ENCODE assay signal across 12 cellular contexts in genomic region chr1:24803220-24803619, GRCh38. TPM values are rescaled to one million over a fixed set of nuclear protein-coding genes. Genes with fewer than 3 reads are reported as not detected.
DNase-seq lines count a peak whose midpoint lies in the region; ATAC-seq and TF ChIP-seq lines count a peak whose summit lies in the region.
"Had no signal": no experiment of that assay in that cellular context is flagged by ENCODE, and none has a peak within 500 bp of the region (broad histone marks: within the 10 kb centered on the region; RNA-seq: fewer than 3 reads in every experiment).

No MANE protein-coding gene starts in this region.

- DNase-seq in COLO829 (ENCODE audit: low spot score), result peak; percentile 25
- no peak for DNase-seq in chondrocyte (ENCODE audit: low spot score)
- DNase-seq in left ventricle myocardium superior, result no peak
- DNase-seq in renal cortical epithelial cell (ENCODE audit: low read depth), result peak; percentile 60
- DNase-seq in NCI-H1930 (lab: John Stamatoyannopoulos, UW), result no peak
- DNase-seq in NK-92 (lab: John Stamatoyannopoulos, UW; ENCODE audit: unreplicated experiment), result no peak
- DNase-seq: NCI-H1436 treated with DMSO at 0.1 percent for 48 hours, SJCRH30, spleen, WERI-Rb-1 had no signal

- ATAC-seq in left ventricle myocardium superior (peak; percentile 58), GM18870 (IDR thresholded peaks at IDR 0.05; ENCODE audit: unreplicated experiment) (no peak), HG03280 (IDR thresholded peaks at IDR 0.05; ENCODE audit: unreplicated experiment) (no peak)

- H3K4me3 Mint-ChIP-seq in chondrocyte (ENCODE audit: unreplicated experiment), result no peak overlapping the region

- peaks cover 48% of the 10 kb centered on the region for H3K4me1 Mint-ChIP-seq in chondrocyte (ENCODE audit: low read depth)

- intact Hi-C loops in left ventricle myocardium superior (cut with micrococcal nuclease), result no loop called here

- H3K36me3 Mint-ChIP-seq in chondrocyte (ENCODE audit: low read depth), result peaks cover 11% of the 10 kb centered on the region

- peak overlapping the region; percentile 66 for H3K27ac Mint-ChIP-seq in chondrocyte (ENCODE audit: unreplicated experiment)

- TF ChIP-seq CTCF in chondrocyte (IDR thresholded peaks at IDR 0.05), result no peak

- no peaks in the 10 kb centered on the region for H3K9me3 Mint-ChIP-seq in chondrocyte (ENCODE audit: low read depth)

- H3K27me3 Mint-ChIP-seq in chondrocyte (ENCODE audit: low read depth), result no peaks in the 10 kb centered on the region

RNA-seq across cellular contexts. Expression of gene CLIC4, which starts 58.0 kb away (rescaled TPM):
- total RNA-seq in chondrocyte, result 282 to 430 TPM (median 411 TPM) in 3 replicates
- 358 TPM for total RNA-seq in left ventricle myocardium superior
- total RNA-seq in renal cortical epithelial cell, result 309 and 384 TPM in 2 replicates

Comparison
In these comparisons a context has a peak if more than half of its experiments do, and no peak if none do; other contexts are left out.
1. DNase-seq: peak in COLO829 (single experiment) and renal cortical epithelial cell (single experiment); none in chondrocyte (single experiment), left ventricle myocardium superior (single experiment), NCI-H1930 (0 of 2) and NK-92 (single experiment).